2 cellular contexts compared by ENCODE assay signal in genomic region chr2:230701308-230701707, GRCh38.
TF ChIP-seq lines count a peak whose summit lies in the region.

No MANE protein-coding gene starts in this region.

TF ChIP-seq in K562, 482 proteins besides CTCF, POLR2A, EP300 and RAD21:
- TF ChIP-seq ZNF316 (IDR thresholded peaks at IDR 0.05) (peak; percentile 62), TOE1 (IDR thresholded peaks at IDR 0.05; ENCODE audit: borderline replicate concordance) (no peak), TOE1 (CRISPR knock-in tag; IDR thresholded peaks at IDR 0.05; ENCODE audit: borderline replicate concordance, low read depth) (no peak), PATZ1 (CRISPR knock-in tag; IDR thresholded peaks at IDR 0.05; ENCODE audit: borderline replicate concordance) (no peak), MAFG (tag; conservative IDR thresholded peaks at IDR 0.05) (peak; percentile 56)

TF ChIP-seq in HepG2, 621 proteins besides CTCF, POLR2A, EP300 and RAD21:
- TF ChIP-seq ZFX (CRISPR knock-in tag; IDR thresholded peaks at IDR 0.05; ENCODE audit: low read depth) (no peak), NFE2L2 (IDR thresholded peaks at IDR 0.05; ENCODE audit: low read length) (peak; percentile 59; the same call in 1 of the 2 replicates)
